ENCODE assay signal across 8 cellular contexts in the genomic region with DNA sequence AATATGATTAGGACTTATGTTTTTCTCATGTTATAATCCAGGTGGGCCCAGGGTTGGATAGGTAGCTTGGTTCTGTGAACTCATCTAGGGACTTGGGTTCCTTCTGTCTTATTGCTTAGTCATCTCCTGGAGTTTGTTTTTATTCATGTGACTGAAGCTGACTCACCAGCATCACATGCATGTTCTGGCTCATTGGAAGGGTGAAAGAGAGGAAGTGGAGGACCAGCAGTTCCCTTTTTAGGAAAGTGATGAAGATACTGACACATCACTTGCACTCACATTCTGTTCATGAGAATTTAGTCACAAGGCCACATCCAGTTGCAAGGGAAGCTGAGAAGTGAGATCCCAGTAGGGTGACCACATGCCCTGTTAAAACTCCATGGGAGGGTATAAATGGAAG.
DNase-seq lines count a peak whose midpoint lies in the region; ATAC-seq, FAIRE-seq and TF ChIP-seq lines count a peak whose summit lies in the region.
"Not testable (repeated sequence)": the region's sequence is repeated elsewhere in the genome, so short reads cannot be mapped to it uniquely, and the experiment has no call there.

No MANE protein-coding gene starts in this region.

- not testable (repeated sequence) for BruUV-seq in PC-9 (replicated peaks; lab: Mats Ljungman, UMichigan)

- not testable (repeated sequence) for H3K9me2 ChIP-seq in PC-9 (ENCODE audit: insufficient read depth)

- DNase-seq in A549 (ENCODE audit: low read depth in 1 of 2, low spot score in 1 of 2); PC-9; activated T-cell treated with anti-CD3 and anti-CD28 coated beads, Interleukin-2, amount 50 U/mL, for 72 hours; right lobe of liver; stimulated activated effector memory CD8-positive, alpha-beta T cell treated with anti-CD3 and anti-CD28 coated beads, Interleukin-12 subunit alpha, Interleukin-12 subunit beta, amount 100 ng/mL, for 72 hours (ENCODE audit: low spot score in 2 of 2): not testable (repeated sequence)

- not testable (repeated sequence) for H3K4me1 ChIP-seq in A549; PC-9 (replicated peaks; ENCODE audit: insufficient read depth); right lobe of liver

- FAIRE-seq in A549 (lab: Jason Lieb, UNC) = not testable (repeated sequence)

- H3K79me2 ChIP-seq in PC-9 (ENCODE audit: low read depth) = not testable (repeated sequence)

- H2AFZ ChIP-seq in PC-9 = not testable (repeated sequence)

- not testable (repeated sequence) for H3K4me1 Mint-ChIP-seq in activated T-cell treated with anti-CD3 and anti-CD28 coated beads, Interleukin-2, amount 50 U/mL, for 72 hours (ENCODE audit: low read depth); stimulated activated effector memory CD8-positive, alpha-beta T cell treated with anti-CD3 and anti-CD28 coated beads, Interleukin-12 subunit alpha, Interleukin-12 subunit beta, amount 100 ng/mL, for 72 hours

- not testable (repeated sequence) for TF ChIP-seq POLR2A in A549 (IDR thresholded peaks at IDR 0.05; ENCODE audit: low read length); right lobe of liver (IDR thresholded peaks at IDR 0.05)

- not testable (repeated sequence) for H3K36me3 ChIP-seq in PC-9 (ENCODE audit: low read depth); right lobe of liver

- TF ChIP-seq CTCF in A549 (IDR thresholded peaks at IDR 0.05); PC-9 (conservative IDR thresholded peaks at IDR 0.05); right lobe of liver (IDR thresholded peaks at IDR 0.05): not testable (repeated sequence)

- H4K20me1 ChIP-seq in PC-9 (ENCODE audit: insufficient read depth) = not testable (repeated sequence)

- H3K27ac Mint-ChIP-seq in activated T-cell treated with anti-CD3 and anti-CD28 coated beads, Interleukin-2, amount 50 U/mL, for 72 hours; stimulated activated effector memory CD8-positive, alpha-beta T cell treated with anti-CD3 and anti-CD28 coated beads, Interleukin-12 subunit alpha, Interleukin-12 subunit beta, amount 100 ng/mL, for 72 hours: not testable (repeated sequence)

- not testable (repeated sequence) for H3K9me3 Mint-ChIP-seq in activated T-cell treated with anti-CD3 and anti-CD28 coated beads, Interleukin-2, amount 50 U/mL, for 72 hours; stimulated activated effector memory CD8-positive, alpha-beta T cell treated with anti-CD3 and anti-CD28 coated beads, Interleukin-12 subunit alpha, Interleukin-12 subunit beta, amount 100 ng/mL, for 72 hours

- not testable (repeated sequence) for H3K4me2 ChIP-seq in A549, PC-9

- TF ChIP-seq RAD21 in A549 (conservative IDR thresholded peaks at IDR 0.05 in 1 of 2, IDR thresholded peaks at IDR 0.05 in 1 of 2) = not testable (repeated sequence)

- POLR2A ChIA-PET in A549 (lab: Yijun Ruan, JAX); PC-9 (lab: Charles Lee; ENCODE audit: unreplicated experiment): not testable (repeated sequence)

- intact Hi-C loops in PC-9 (cut with micrococcal nuclease; ENCODE audit: unreplicated experiment); right lobe of liver (cut with DNase I): not testable (repeated sequence)

- H3K27me3 ChIP-seq in PC-9 (ENCODE audit: insufficient read depth, low read depth); right lobe of liver: not testable (repeated sequence)

- not testable (repeated sequence) for H3F3A ChIP-seq in PC-9 (ENCODE audit: insufficient read depth, low read depth)

- not testable (repeated sequence) for H3K4me3 ChIP-seq in A549, PC-9, right lobe of liver

- TF ChIP-seq EP300 in A549 (IDR thresholded peaks at IDR 0.05) = not testable (repeated sequence)

- not testable (repeated sequence) for H3K27ac ChIP-seq in A549, right lobe of liver
- 0 out of 2 replicates have a peak overlapping the region, but pooled peaks have one; percentile 55 for H3K27ac ChIP-seq in PC-9

- H3K27me3 Mint-ChIP-seq in activated T-cell treated with anti-CD3 and anti-CD28 coated beads, Interleukin-2, amount 50 U/mL, for 72 hours (ENCODE audit: low read depth) = not testable (repeated sequence)

- H3K36me3 Mint-ChIP-seq in activated T-cell treated with anti-CD3 and anti-CD28 coated beads, Interleukin-2, amount 50 U/mL, for 72 hours (ENCODE audit: insufficient read depth in 2 of 2); stimulated activated effector memory CD8-positive, alpha-beta T cell treated with anti-CD3 and anti-CD28 coated beads, Interleukin-12 subunit alpha, Interleukin-12 subunit beta, amount 100 ng/mL, for 72 hours: not testable (repeated sequence)

- ATAC-seq in A549 (peak; percentile 85 to 90), GM21360 (IDR thresholded peaks at IDR 0.05; ENCODE audit: unreplicated experiment) (peak; percentile 51), HG03060 (IDR thresholded peaks at IDR 0.05; ENCODE audit: low read depth, unreplicated experiment) (peak; percentile 64), esophagus mucosa (peak; percentile 91), right lobe of liver (peak; percentile 63 to 80 (median 74))
- ATAC-seq in activated T-cell treated with anti-CD3 and anti-CD28 coated beads, Interleukin-2, amount 50 U/mL, for 72 hours (replicated peaks in 1 of 2) = peak; percentile 95 to 96
- peak; percentile 94 for ATAC-seq in stimulated activated effector memory CD8-positive, alpha-beta T cell treated with anti-CD3 and anti-CD28 coated beads, Interleukin-12 subunit alpha, Interleukin-12 subunit beta, amount 100 ng/mL, for 72 hours

- H3K4me3 Mint-ChIP-seq in activated T-cell treated with anti-CD3 and anti-CD28 coated beads, Interleukin-2, amount 50 U/mL, for 72 hours; stimulated activated effector memory CD8-positive, alpha-beta T cell treated with anti-CD3 and anti-CD28 coated beads, Interleukin-12 subunit alpha, Interleukin-12 subunit beta, amount 100 ng/mL, for 72 hours: not testable (repeated sequence)

- not testable (repeated sequence) for H3K9me3 ChIP-seq in A549; PC-9 (ENCODE audit: insufficient read depth, low read depth); right lobe of liver

- CTCF ChIA-PET in A549 (lab: Yijun Ruan, JAX); PC-9 (lab: Charles Lee): not testable (repeated sequence)
